Comparison of ENCODE assay signal across 10 cellular contexts in the genomic region with DNA sequence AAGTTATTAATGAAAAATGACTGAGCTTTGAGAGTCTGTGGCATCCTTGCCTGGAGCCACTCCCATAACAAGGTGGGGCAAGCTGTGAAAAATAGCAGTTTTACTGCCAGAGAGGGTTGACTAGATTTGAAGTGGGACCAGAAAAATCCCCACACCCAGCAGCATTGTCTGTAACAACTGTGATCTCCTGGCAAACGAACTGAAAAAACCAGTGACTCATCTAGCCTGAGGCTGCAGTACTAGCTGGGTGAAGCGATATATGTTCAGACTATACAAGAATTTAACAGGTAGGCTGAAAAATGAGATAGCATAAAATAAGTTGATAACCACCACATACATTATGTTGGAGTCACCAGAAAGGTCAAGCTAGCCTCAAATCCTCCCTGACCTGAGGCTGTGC.
A peak's percentile ranks its signal among the peaks of the same experiment; 100 is the strongest.
DNase-seq lines count a peak whose midpoint lies in the region; ATAC-seq, FAIRE-seq and TF ChIP-seq lines count a peak whose summit lies in the region.
"Had no signal": no experiment of that assay in that cellular context is flagged by ENCODE, and none has a peak within 500 bp of the region (broad histone marks: within the 10 kb centered on the region; RNA-seq: fewer than 3 reads in every experiment).

No MANE protein-coding gene starts in this region.

- FAIRE-seq in A549 (lab: Jason Lieb, UNC): no peak

- H3K23ac ChIP-seq in H9 (ENCODE audit: insufficient read length, low read depth, low read length): no peak overlapping the region

- H3K9me3 Mint-ChIP-seq in H9: peaks cover 14 to 17% of the 10 kb centered on the region in 2 experiments

- no peak for TF ChIP-seq POLR2A in A549 (IDR thresholded peaks at IDR 0.05; ENCODE audit: low read length)

- no peak for TF ChIP-seq RAD21 in A549 (conservative IDR thresholded peaks at IDR 0.05 in 1 of 2, IDR thresholded peaks at IDR 0.05 in 1 of 2)

- no peak overlapping the region for H3T11ph ChIP-seq in H9 (ENCODE audit: low read length)

- no peak for TF ChIP-seq EP300 in A549 (IDR thresholded peaks at IDR 0.05)

- no peaks in the 10 kb centered on the region for H3K23me2 ChIP-seq in H9 (ENCODE audit: insufficient read length, low read depth, low read length, poor library complexity, severe bottlenecking)

- H2AK5ac ChIP-seq in H9 (ENCODE audit: insufficient read length, low read length): no peak overlapping the region

- peaks cover 23 to 28% (median 26%) of the 10 kb centered on the region in 3 experiments for H3K36me3 Mint-ChIP-seq in H9 (ENCODE audit: insufficient read depth in 1 of 3, low read depth in 3 of 3)

- H2AFZ ChIP-seq in H9 (ENCODE audit: low read length): no peak overlapping the region

- no peak overlapping the region for H3K4ac ChIP-seq in H9 (ENCODE audit: low read depth, low read length)

- no peak overlapping the region for H2BK120ac ChIP-seq in H9 (ENCODE audit: low read depth, low read length, poor library complexity, severe bottlenecking)

- no peak overlapping the region for H2BK20ac ChIP-seq in H9 (ENCODE audit: low read depth, low read length, poor library complexity, severe bottlenecking)

- no peaks in the 10 kb centered on the region for H3K79me1 ChIP-seq in H9 (ENCODE audit: insufficient read depth, low read depth, low read length, poor library complexity, severe bottlenecking)

- H3K9me3 ChIP-seq in A549 (0 out of 3 replicates have a peak, but pooled peaks cover 10% of the 10 kb centered on the region), H9 (ENCODE audit: control insufficient read depth, low read depth, low read length) (peaks cover 4% of the 10 kb centered on the region)

- H4K91ac ChIP-seq in H9 (ENCODE audit: insufficient read length, low read depth, low read length): no peak overlapping the region

- peaks cover 18% of the 10 kb centered on the region; the same call in 2 of the 3 replicates for H3K4me1 ChIP-seq in A549
- no peaks in the 10 kb centered on the region for H3K4me1 ChIP-seq in H9 (ENCODE audit: insufficient read depth, low read length)

- POLR2A ChIA-PET in A549 (lab: Yijun Ruan, JAX): no interaction called here

- CTCF ChIA-PET in A549 (lab: Yijun Ruan, JAX): interaction anchor here (0.6 kb wide), 1 partner anchor 430 kb away, joined by 3 read pairs; no protein-coding TSS in a partner anchor

- H2BK5ac ChIP-seq in H9 (ENCODE audit: insufficient read length, low read length): no peak overlapping the region

- H3K4me3 ChIP-seq in A549: no peak overlapping the region
- H3K4me3 ChIP-seq: skin epidermis had no signal

- TF ChIP-seq CTCF in A549 (IDR thresholded peaks at IDR 0.05) (no peak), H9 (conservative IDR thresholded peaks at IDR 0.05) (no peak)

- DNase-seq in A549 (ENCODE audit: low read depth in 1 of 2, low spot score in 1 of 2): peak; percentile 14 to 76
- peak; percentile 33 for DNase-seq in H9
- DNase-seq in T1000 (lab: John Stamatoyannopoulos, UW): peak; percentile 57
- peak; percentile 70 for DNase-seq in glomerular visceral epithelial cell (ENCODE audit: extremely low spot score)
- no peak for DNase-seq in NCI-H526 (lab: John Stamatoyannopoulos, UW)
- DNase-seq in NCI-H774 (lab: John Stamatoyannopoulos, UW): no peak
- no peak for DNase-seq in stimulated activated CD4-positive, alpha-beta T cell treated with anti-CD3 and anti-CD28 coated beads, Interleukin-4, amount 100 ng/mL, for 24 hours

- no peak overlapping the region for H3K56ac ChIP-seq in H9 (ENCODE audit: insufficient read length, low read depth, low read length)

- H3K14ac ChIP-seq in H9 (ENCODE audit: insufficient read depth, low read length): no peak overlapping the region

- H4K5ac ChIP-seq in H9 (ENCODE audit: insufficient read length, low read depth, low read length): no peak overlapping the region

- H3K4me2 ChIP-seq in A549 (peak overlapping the region; percentile 56), H9 (ENCODE audit: insufficient read depth, insufficient read length, low read length) (no peak overlapping the region)

- peak overlapping the region in 2 of 3 experiments; percentile 81 to 82; a peak in 4 of 7 replicates for H3K27ac Mint-ChIP-seq in H9
- H3K27ac Mint-ChIP-seq: activated T-helper 2 cell treated with anti-CD3 and anti-CD28 coated beads, Interferon-gamma antibody, Interleukin-2, Interleukin-4, amounts not matched to agents 10 μg/mL and 5 μg/mL and 100 μg/mL, durations not matched to agents 14 hours and 24 hours and 36 hours had no signal

- WGBS in A549 (ENCODE audit: missing lambda C conversion rate): 0% methylated on average over 2 of the region's 2 CpGs
- no CpG with 5 or more reads among the region's 2 CpGs for WGBS in H9 (ENCODE audit: extremely low coverage, insufficient read length, low lambda C conversion rate)

- H3K27ac ChIP-seq in A549 (peak overlapping the region in 1 of 2 experiments; percentile 47; a peak in 1 of 6 replicates), H9 (ENCODE audit: insufficient read length, low read depth, low read length) (no peak overlapping the region)
- H3K27ac ChIP-seq: skin epidermis had no signal

- no peaks in the 10 kb centered on the region for H3K27me3 ChIP-seq in H9 (ENCODE audit: insufficient read depth, low read length)

- no peak overlapping the region for H3K4me3 Mint-ChIP-seq in H9

- H2BK12ac ChIP-seq in H9 (ENCODE audit: insufficient read length, low read depth, low read length): no peak overlapping the region

- peak; percentile 64 to 84; a peak in 5 of 6 replicates for ATAC-seq in A549
- ATAC-seq in HG03135 (IDR thresholded peaks at IDR 0.05; ENCODE audit: unreplicated experiment): no peak

- H3K79me2 ChIP-seq in H9 (ENCODE audit: insufficient read depth, low read length): no peaks in the 10 kb centered on the region

- H3K27me3 Mint-ChIP-seq in H9 (ENCODE audit: low read depth): no peaks in the 10 kb centered on the region

- H3K18ac ChIP-seq in H9 (ENCODE audit: insufficient read length, low read depth, low read length): no peak overlapping the region

- H3K9ac ChIP-seq in H9 (ENCODE audit: extremely low read depth, insufficient read length, low read length): no peak overlapping the region

- no peak overlapping the region for H2BK15ac ChIP-seq in H9 (ENCODE audit: low read depth, low read length)

- H4K8ac ChIP-seq in H9 (replicated peaks; ENCODE audit: insufficient read length, low read depth, low read length): no peak overlapping the region

- H4K20me1 ChIP-seq in H9 (ENCODE audit: control insufficient read depth, insufficient read depth, insufficient read length): no peaks in the 10 kb centered on the region

- H3K4me1 Mint-ChIP-seq in H9: peaks cover 14% of the 10 kb centered on the region in 2 experiments

TF ChIP-seq in A549, 52 proteins besides CTCF, POLR2A, EP300 and RAD21:
- no peak for TF ChIP-seq JUN (IDR thresholded peaks at IDR 0.05)
- TF ChIP-seq, protein P1, sequence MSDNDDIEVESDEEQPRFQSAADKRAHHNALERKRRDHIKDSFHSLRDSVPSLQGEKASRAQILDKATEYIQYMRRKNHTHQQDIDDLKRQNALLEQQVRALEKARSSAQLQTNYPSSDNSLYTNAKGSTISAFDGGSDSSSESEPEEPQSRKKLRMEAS (IDR thresholded peaks at IDR 0.05): 0 out of 2 replicates have a peak, but pooled peaks have one; percentile 15
- TF ChIP-seq FOSL2 (IDR thresholded peaks at IDR 0.05): no peak
- TF ChIP-seq FOSL2 (CRISPR knock-in tag; IDR thresholded peaks at IDR 0.05): peak; percentile 52
TF ChIP-seq in A549: peak in this region for 2.

Comparison
In these comparisons a context has a peak if more than half of its experiments do, and no peak if none do; other contexts are left out.
1. DNase-seq: peak in A549 (2 of 2), H9 (single experiment), T1000 (single experiment) and glomerular visceral epithelial cell (single experiment); none in NCI-H526 (0 of 2), NCI-H774 (single experiment) and stimulated activated CD4-positive, alpha-beta T cell treated with anti-CD3 and anti-CD28 coated beads, Interleukin-4, amount 100 ng/mL, for 24 hours (single experiment).